8 cellular contexts compared by ENCODE assay signal in genomic region chr7:92641921-92642511, GRCh38. TPM values are rescaled to one million over a fixed set of nuclear protein-coding genes. Genes with fewer than 3 reads are reported as not detected.
DNase-seq lines count a peak whose midpoint lies in the region; ATAC-seq and TF ChIP-seq lines count a peak whose summit lies in the region.

No MANE protein-coding gene starts in this region.

- peak overlapping the region; percentile 44; the same call in 1 of the 2 replicates for H3K4ac ChIP-seq in IMR-90 (ENCODE audit: low read depth, low read length)

- peak overlapping the region; percentile 43; the same call in 1 of the 2 replicates for H3K18ac ChIP-seq in IMR-90 (ENCODE audit: low read depth, low read length)

- peaks cover 46 to 77% (median 58%) of the 10 kb centered on the region in 4 donors for H3K4me1 Mint-ChIP-seq in CD4-positive, alpha-beta memory T cell

- no peaks in the 10 kb centered on the region for H3K27me3 Mint-ChIP-seq in CD4-positive, alpha-beta memory T cell

- peak overlapping the region; percentile 52; the same call in 1 of the 2 replicates for H2BK20ac ChIP-seq in IMR-90 (ENCODE audit: low read depth, low read length)

- CTCF ChIA-PET in CD4-positive, alpha-beta memory T cell (lab: Charles Lee; ENCODE audit: partially characterized antibody): interaction anchor here (1.0 to 5.3 kb wide), 4 partner anchors 10 to 27 kb away, joined by 3 to 26 read pairs (median 6); no protein-coding TSS in a partner anchor
- CTCF ChIA-PET in IMR-90 (lab: Yijun Ruan, JAX): interaction anchor here (0.5 to 1.2 kb wide), 2 partner anchors 10 to 45 kb away, joined by 3 to 5 read pairs; no protein-coding TSS in a partner anchor

- H4K20me1 ChIP-seq in IMR-90 (ENCODE audit: insufficient read depth, low read length): peaks cover 25% of the 10 kb centered on the region
- H4K20me1 ChIP-seq in Karpas-422 (ENCODE audit: insufficient read depth, low read depth, low read length): no peaks in the 10 kb centered on the region

- H3K4me2 ChIP-seq in IMR-90 (ENCODE audit: low read depth, low read length) (peak overlapping the region; percentile 51; the same call in 1 of the 2 replicates), Karpas-422 (ENCODE audit: low read depth, low read length, poor library complexity, severe bottlenecking) (no peak overlapping the region)

- H3K9me2 ChIP-seq in Karpas-422 (replicated peaks; ENCODE audit: insufficient read depth, low read length): no peaks in the 10 kb centered on the region

- POLR2A ChIA-PET in CD4-positive, alpha-beta memory T cell (lab: Charles Lee; ENCODE audit: partially characterized antibody): interaction anchor here (0.6 to 1.0 kb wide), 2 partner anchors 10 to 48 kb away, joined by 5 to 9 read pairs; no protein-coding TSS in a partner anchor
- POLR2A ChIA-PET in IMR-90 (lab: Charles Lee; ENCODE audit: unreplicated experiment): no interaction called here

- no peaks in the 10 kb centered on the region for H3K9me3 ChIP-seq in CD4-positive, alpha-beta memory T cell (ENCODE audit: control insufficient read depth in 1 of 2, low read length in 2 of 2)
- no peaks in the 10 kb centered on the region for H3K9me3 ChIP-seq in IMR-90 (ENCODE audit: control insufficient read depth, insufficient read depth, low read length)
- no peaks in the 10 kb centered on the region for H3K9me3 ChIP-seq in stomach
- H3K9me3 ChIP-seq in Karpas-422 (ENCODE audit: low read length): no peaks in the 10 kb centered on the region

- TF ChIP-seq EP300 in stomach (IDR thresholded peaks at IDR 0.05): no peak

- H3K4me3 Mint-ChIP-seq in CD4-positive, alpha-beta memory T cell: peak overlapping the region; percentile 23 to 75 (median 60)

- H3K9me3 Mint-ChIP-seq in CD4-positive, alpha-beta memory T cell: no peaks in the 10 kb centered on the region

- H3K27ac ChIP-seq in CD4-positive, alpha-beta memory T cell (ENCODE audit: low read depth, low read length): peak overlapping the region; percentile 48
- H3K27ac ChIP-seq in IMR-90 (ENCODE audit: insufficient read depth, low read length) (0 out of 2 replicates have a peak overlapping the region, but pooled peaks have one; percentile 0), stomach (peak overlapping the region in 2 of 5 donors; percentile 9 to 22), Karpas-422 (ENCODE audit: low read length) (no peak overlapping the region)

- dilution Hi-C loops in IMR-90 (cut with HindIII; ENCODE audit: low sequenced_read_pairs, unreplicated experiment): no loop called here

- peak overlapping the region; percentile 52; the same call in 1 of the 2 replicates for H3K23ac ChIP-seq in IMR-90 (ENCODE audit: low read depth, low read length)

- no peak overlapping the region for H2BK15ac ChIP-seq in IMR-90 (ENCODE audit: low read depth, low read length)

- DNase-seq in CD4-positive, alpha-beta memory T cell: peak in 1 of 5 donors; percentile 72
- peak; percentile 86 for DNase-seq in IMR-90
- DNase-seq in activated CD8-positive, alpha-beta memory T cell treated with anti-CD3 and anti-CD28 coated beads, Interleukin-2, amount 50 U/mL, for 24 hours (ENCODE audit: extremely low read depth): peak; percentile 45
- peak; percentile 75 for DNase-seq in kidney glomerular epithelial cell (lab: John Stamatoyannopoulos, UW)
- no peak for DNase-seq in stomach
- no peak for DNase-seq in NCI-H2029 (lab: John Stamatoyannopoulos, UW)
- no peak for DNase-seq in Karpas-422

- H2AFZ ChIP-seq in IMR-90 (replicated peaks; ENCODE audit: low read length, poor library complexity): peak overlapping the region; percentile 23
- no peak overlapping the region for H2AFZ ChIP-seq in Karpas-422 (ENCODE audit: low read length)

- no peak for TF ChIP-seq POLR2A in IMR-90 (IDR thresholded peaks at IDR 0.05; ENCODE audit: low read depth, low read length)
- TF ChIP-seq POLR2A in stomach (IDR thresholded peaks at IDR 0.05): no peak

- peaks cover 29 to 80% of the 10 kb centered on the region in 2 experiments for H3K79me1 ChIP-seq in IMR-90 (ENCODE audit: low read depth in 1 of 2, low read length in 2 of 2)

- H4K91ac ChIP-seq in IMR-90 (ENCODE audit: insufficient read depth, low read depth, low read length): no peak overlapping the region

- peaks cover 0 to 4% of the 10 kb centered on the region in 2 donors for H3K36me3 Mint-ChIP-seq in CD4-positive, alpha-beta memory T cell

- in situ Hi-C loops in IMR-90 (cut with MboI; ENCODE audit: low sequenced_read_pairs): no loop called here

- peaks cover 44% of the 10 kb centered on the region for H3K4me1 ChIP-seq in CD4-positive, alpha-beta memory T cell (ENCODE audit: insufficient read depth, low read length)
- H3K4me1 ChIP-seq in IMR-90 (ENCODE audit: control insufficient read depth, insufficient read depth, low read length): peaks cover 16% of the 10 kb centered on the region
- peaks cover 3 to 41% (median 27%) of the 10 kb centered on the region in 4 donors for H3K4me1 ChIP-seq in stomach
- H3K4me1 ChIP-seq in Karpas-422 (ENCODE audit: low read length): peaks cover 12% of the 10 kb centered on the region

- peak overlapping the region; percentile 39; the same call in 1 of the 2 replicates for H2BK120ac ChIP-seq in IMR-90 (ENCODE audit: low read depth, low read length)

- TF ChIP-seq CTCF in IMR-90 (conservative IDR thresholded peaks at IDR 0.05; ENCODE audit: low read depth, low read length): no peak
- no peak for TF ChIP-seq CTCF in stomach (IDR thresholded peaks at IDR 0.05)

- intact Hi-C loops in CD4-positive, alpha-beta memory T cell (cut with micrococcal nuclease): loop anchor here (1.0 to 5.0 kb wide), 2 partner anchors 9 to 40 kb away; no protein-coding TSS in a partner anchor
- intact Hi-C loops in IMR-90 (cut with micrococcal nuclease) (loop anchor here (10.0 kb wide), 1 partner anchor 263 kb away; no protein-coding TSS in a partner anchor), stomach (cut with DNase I; ENCODE audit: low total_unique reads) (no loop called here)

- no peak for TF ChIP-seq RAD21 in IMR-90 (IDR thresholded peaks at IDR 0.05; ENCODE audit: low read length)

- WGBS in IMR-90 (ENCODE audit: extremely low coverage in 2 of 2, insufficient read length in 1 of 2), 2 experiments: no CpG with 5 or more reads among the region's 4 CpGs
- WGBS in stomach, 5 donors: 78 to 88% (median 83%) methylated on average over 4 of the region's 4 CpGs

- H2BK5ac ChIP-seq in IMR-90 (ENCODE audit: low read depth, low read length, poor library complexity, severe bottlenecking): peak overlapping the region; percentile 71

- H3K14ac ChIP-seq in IMR-90 (replicated peaks; ENCODE audit: low read depth, low read length): peak overlapping the region; percentile 75; the same call in 1 of the 2 replicates

- peak overlapping the region in 1 of 2 experiments; percentile 36; a peak in 1 of 4 replicates for H4K8ac ChIP-seq in IMR-90 (ENCODE audit: low read depth in 2 of 2, low read length in 2 of 2)

- 0 out of 2 replicates have a peak overlapping the region, but pooled peaks have one; percentile 31 for H3K56ac ChIP-seq in IMR-90 (ENCODE audit: extremely low read depth, insufficient read depth, low read length)

- no peak overlapping the region; the same call in 1 of the 2 replicates for H4K5ac ChIP-seq in IMR-90 (ENCODE audit: low read depth, low read length)

- no TSS peak for BruUV-seq in IMR-90 (replicated peaks; lab: Mats Ljungman, UMichigan)

- H2AK5ac ChIP-seq in IMR-90 (ENCODE audit: low read depth, low read length): 0 out of 2 replicates have a peak overlapping the region, but pooled peaks have one; percentile 6

- peaks cover 15% of the 10 kb centered on the region for H3K9me1 ChIP-seq in IMR-90 (ENCODE audit: insufficient read depth, low read length)

- H3K4me3 ChIP-seq in CD4-positive, alpha-beta memory T cell (ENCODE audit: low read length in 2 of 2): no peak overlapping the region
- no peak overlapping the region for H3K4me3 ChIP-seq in IMR-90 (ENCODE audit: insufficient read depth, low read depth, low read length)
- no peak overlapping the region for H3K4me3 ChIP-seq in stomach
- no peak overlapping the region for H3K4me3 ChIP-seq in Karpas-422 (ENCODE audit: low read length)

- H3K9ac ChIP-seq in IMR-90 (ENCODE audit: low read depth, low read length) (no peak overlapping the region), Karpas-422 (ENCODE audit: low read length) (no peak overlapping the region)

- peak overlapping the region; percentile 31 for H2AK9ac ChIP-seq in IMR-90 (replicated peaks; ENCODE audit: low read depth, low read length, poor library complexity)

- H3K27me3 ChIP-seq in CD4-positive, alpha-beta memory T cell (ENCODE audit: insufficient read depth, low read length): no peaks in the 10 kb centered on the region
- H3K27me3 ChIP-seq in IMR-90 (ENCODE audit: control insufficient read depth, insufficient read depth, low read length): no peaks in the 10 kb centered on the region
- H3K27me3 ChIP-seq in stomach: no peaks in the 10 kb centered on the region
- H3K27me3 ChIP-seq in Karpas-422 (ENCODE audit: low read length): no peaks in the 10 kb centered on the region

- H3K36me3 ChIP-seq in CD4-positive, alpha-beta memory T cell (ENCODE audit: insufficient read depth, low read length): no peaks in the 10 kb centered on the region
- H3K36me3 ChIP-seq in IMR-90 (ENCODE audit: control insufficient read depth, insufficient read depth, low read length) (peaks cover 9% of the 10 kb centered on the region), stomach (no peaks in the 10 kb centered on the region), Karpas-422 (ENCODE audit: insufficient read depth, low read length) (no peaks in the 10 kb centered on the region)

- ATAC-seq in GM21447 (IDR thresholded peaks at IDR 0.05; ENCODE audit: unreplicated experiment) (peak; percentile 80), IMR-90 (ENCODE audit: low read depth) (peak; percentile 53)

- H3K27ac Mint-ChIP-seq in CD4-positive, alpha-beta memory T cell: peak overlapping the region; percentile 86 to 95 (median 92)

- H3K79me2 ChIP-seq in Karpas-422 (ENCODE audit: low read length): peaks cover 23% of the 10 kb centered on the region; the same call in 1 of the 2 replicates

TF ChIP-seq in IMR-90, 13 proteins besides CTCF, POLR2A, EP300 and RAD21 (continues in another document):
- TF ChIP-seq FOS (IDR thresholded peaks at IDR 0.05; ENCODE audit: low read depth, low read length) (peak; percentile 76), RFX5 (IDR thresholded peaks at IDR 0.05; ENCODE audit: low read depth, low read length) (no peak), CHD1 (IDR thresholded peaks at IDR 0.05; ENCODE audit: low read depth, low read length) (no peak), CEBPB (IDR thresholded peaks at IDR 0.05; ENCODE audit: low read depth, low read length) (no peak), RCOR1 (IDR thresholded peaks at IDR 0.05; ENCODE audit: insufficient replicate concordance, low read length) (no peak)

RNA-seq across cellular contexts. Expression of gene FAM133B, which starts 51.8 kb away (rescaled TPM):
- 10 to 100 TPM; 37.1 to 43.7 TPM for total RNA-seq in CD4-positive, alpha-beta memory T cell
- 10 to 100 TPM; 13.2 to 23.6 TPM for polyA plus RNA-seq in CD4-positive, alpha-beta memory T cell
- 5.4 and 16.4 TPM in 2 replicates for total RNA-seq in IMR-90 (2012; rRNA removed)
- polyA plus RNA-seq in IMR-90 (2012; rRNA removed): 9.5 and 10.6 TPM in 2 replicates
- polyA plus RNA-seq in IMR-90 (2012; cell fraction: cytosol; rRNA removed): 1.3 and 2.1 TPM in 2 replicates
- polyA plus RNA-seq in IMR-90 (2012; cell fraction: nucleus; rRNA removed; ENCODE audit: low replicate concordance): 2.5 and 20.4 TPM in 2 replicates
- 10 to 100 TPM; 10.5 to 48.3 (median 29.7) TPM for total RNA-seq in stomach
- polyA plus RNA-seq in stomach: 10 to 100 TPM; 13.4 to 53.8 (median 17.0) TPM
- total RNA-seq in Karpas-422 (2014; rRNA removed; shearing (Covaris generic); ENCODE audit: low replicate concordance): 18.8 and 41.2 TPM in 2 replicates

Comparison
In these comparisons a context has a peak if more than half of its experiments do, and no peak if none do; other contexts are left out.
1. DNase-seq: peak in IMR-90 (single experiment), activated CD8-positive, alpha-beta memory T cell treated with anti-CD3 and anti-CD28 coated beads, Interleukin-2, amount 50 U/mL, for 24 hours (single experiment) and kidney glomerular epithelial cell (single experiment); none in stomach (single experiment), NCI-H2029 (single experiment) and Karpas-422 (single experiment).